In the genomic region with DNA sequence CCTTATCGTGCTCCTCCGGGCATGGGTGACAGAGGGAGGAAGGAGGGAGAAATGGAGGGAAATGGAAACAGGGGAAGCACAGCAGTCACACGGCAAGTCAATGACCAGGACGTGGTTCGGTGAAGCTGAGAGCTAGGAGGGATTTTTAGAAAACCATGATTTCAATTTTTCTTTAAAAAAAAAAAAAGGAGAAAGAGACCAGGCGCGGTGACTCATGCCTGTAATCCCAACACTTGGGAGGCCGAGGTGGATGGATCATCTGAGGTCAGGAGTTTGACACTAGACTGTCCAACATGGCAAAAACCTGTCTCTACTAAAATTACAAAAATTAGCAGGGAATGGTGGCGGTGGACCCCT, we compare ENCODE assay signal across 10 cellular contexts. TPM values are rescaled to one million over a fixed set of nuclear protein-coding genes. Genes with fewer than 3 reads are reported as not detected.
DNase-seq lines count a peak whose midpoint lies in the region; ATAC-seq and TF ChIP-seq lines count a peak whose summit lies in the region.
"Had no signal": no experiment of that assay in that cellular context is flagged by ENCODE, and none has a peak within 500 bp of the region (broad histone marks: within the 10 kb centered on the region; RNA-seq: fewer than 3 reads in every experiment).

No MANE protein-coding gene starts in this region.

- no peak for TF ChIP-seq CTCF in uterus (IDR thresholded peaks at IDR 0.05)

- H3K27me3 ChIP-seq in uterus = peaks cover 0 to 5% of the 10 kb centered on the region in 2 donors

- H3K36me3 ChIP-seq in uterus = no peaks in the 10 kb centered on the region

- no peak for TF ChIP-seq POLR2A in uterus (IDR thresholded peaks at IDR 0.05)

- no peak overlapping the region for H3K4me3 ChIP-seq in uterus
- H3K4me3 ChIP-seq: lung had no signal

- H3K36me3 Mint-ChIP-seq in activated CD4-positive, alpha-beta T cell treated with anti-CD3 and anti-CD28 coated beads, Interleukin-2, amount 10 ng/mL, durations not matched to agents 7 days and 5 days (ENCODE audit: low read depth) = peaks cover 3% of the 10 kb centered on the region
- H3K36me3 Mint-ChIP-seq in central memory CD8-positive, alpha-beta T cell (ENCODE audit: insufficient read depth) = peaks cover 7% of the 10 kb centered on the region

- H3K9me3 Mint-ChIP-seq in activated CD4-positive, alpha-beta T cell treated with anti-CD3 and anti-CD28 coated beads, Interleukin-2, amount 10 ng/mL, durations not matched to agents 7 days and 5 days = no peaks in the 10 kb centered on the region
- no peaks in the 10 kb centered on the region for H3K9me3 Mint-ChIP-seq in central memory CD8-positive, alpha-beta T cell

- DNase-seq in activated CD4-positive, alpha-beta T cell treated with anti-CD3 and anti-CD28 coated beads, Interleukin-2, amount 10 ng/mL, durations not matched to agents 7 days and 5 days = no peak
- DNase-seq in activated CD4-positive, alpha-beta T cell treated with anti-CD3 and anti-CD28 coated beads, Interleukin-2, amount 50 U/mL, for 48 hours = no peak
- DNase-seq in NCI-H226 (peak; percentile 32), renal cortical epithelial cell (ENCODE audit: low read depth) (peak; percentile 29), NCI-H1417 (lab: John Stamatoyannopoulos, UW) (no peak), uterus (no peak), dedifferentiated amniotic fluid mesenchymal stem cell (ENCODE audit: extremely low spot score) (no peak)
- no peak for DNase-seq in central memory CD8-positive, alpha-beta T cell (ENCODE audit: low spot score in 2 of 2)
- DNase-seq: dorsolateral prefrontal cortex had no signal

- H3K27me3 Mint-ChIP-seq in activated CD4-positive, alpha-beta T cell treated with anti-CD3 and anti-CD28 coated beads, Interleukin-2, amount 10 ng/mL, durations not matched to agents 7 days and 5 days = peaks cover 37% of the 10 kb centered on the region
- H3K27me3 Mint-ChIP-seq in central memory CD8-positive, alpha-beta T cell = peaks cover 45% of the 10 kb centered on the region

- ATAC-seq in central memory CD8-positive, alpha-beta T cell (replicated peaks; ENCODE audit: extremely low read depth, poor library complexity, severe bottlenecking) = no peak

- POLR2A ChIA-PET in activated CD4-positive, alpha-beta T cell treated with anti-CD3 and anti-CD28 coated beads, Interleukin-2, amount 10 ng/mL, durations not matched to agents 7 days and 5 days (lab: Charles Lee) = no interaction called here

- no peaks in the 10 kb centered on the region for H3K9me3 ChIP-seq in uterus

- H3K27ac ChIP-seq in uterus = no peak overlapping the region

- no peak overlapping the region for H3K27ac Mint-ChIP-seq in activated CD4-positive, alpha-beta T cell treated with anti-CD3 and anti-CD28 coated beads, Interleukin-2, amount 10 ng/mL, durations not matched to agents 7 days and 5 days
- H3K27ac Mint-ChIP-seq in central memory CD8-positive, alpha-beta T cell (ENCODE audit: low read depth) = peak overlapping the region; percentile 97

- intact Hi-C loops in uterus (cut with DNase I; ENCODE audit: low total_unique reads) = no loop called here

- CTCF ChIA-PET in activated CD4-positive, alpha-beta T cell treated with anti-CD3 and anti-CD28 coated beads, Interleukin-2, amount 10 ng/mL, durations not matched to agents 7 days and 5 days (lab: Charles Lee) = interaction anchor here (0.6 to 1.0 kb wide), 3 partner anchors 8 to 1479 kb away, joined by 3 to 5 read pairs (median 4); no protein-coding TSS in a partner anchor

- peaks cover 27% of the 10 kb centered on the region for H3K4me1 Mint-ChIP-seq in activated CD4-positive, alpha-beta T cell treated with anti-CD3 and anti-CD28 coated beads, Interleukin-2, amount 10 ng/mL, durations not matched to agents 7 days and 5 days
- peaks cover 57% of the 10 kb centered on the region for H3K4me1 Mint-ChIP-seq in central memory CD8-positive, alpha-beta T cell

- peak overlapping the region; percentile 11 for H3K4me3 Mint-ChIP-seq in activated CD4-positive, alpha-beta T cell treated with anti-CD3 and anti-CD28 coated beads, Interleukin-2, amount 10 ng/mL, durations not matched to agents 7 days and 5 days
- H3K4me3 Mint-ChIP-seq in central memory CD8-positive, alpha-beta T cell = peak overlapping the region; percentile 84

- no peaks in the 10 kb centered on the region for H3K4me1 ChIP-seq in uterus

RNA-seq across cellular contexts. Expression of gene TNFRSF9, which starts 0.8 kb away (rescaled TPM):
- total RNA-seq in activated CD4-positive, alpha-beta T cell treated with anti-CD3 and anti-CD28 coated beads, Interleukin-2, amount 10 ng/mL, durations not matched to agents 7 days and 5 days = under 1 TPM; 0.57 to 0.62 TPM
- total RNA-seq in renal cortical epithelial cell (4.1 and 7.8 TPM in 2 replicates), uterus (not detected)

RNA-seq across cellular contexts. Expression of gene PARK7, which starts 20.1 kb away (rescaled TPM):
- total RNA-seq in activated CD4-positive, alpha-beta T cell treated with anti-CD3 and anti-CD28 coated beads, Interleukin-2, amount 10 ng/mL, durations not matched to agents 7 days and 5 days = 100 to 1,000 TPM; 226 to 232 TPM
- total RNA-seq in renal cortical epithelial cell = 245 and 262 TPM in 2 replicates
- total RNA-seq in uterus = 100 to 1,000 TPM in 3 of 4 donors, 10 to 100 TPM in 1; 91.7 to 176 (median 166) TPM

Comparison
In these comparisons a context has a peak if more than half of its experiments do, and no peak if none do; other contexts are left out.
1. DNase-seq: peak in NCI-H226 (single experiment) and renal cortical epithelial cell (single experiment); none in activated CD4-positive, alpha-beta T cell treated with anti-CD3 and anti-CD28 coated beads, Interleukin-2, amount 10 ng/mL, durations not matched to agents 7 days and 5 days (single experiment), activated CD4-positive, alpha-beta T cell treated with anti-CD3 and anti-CD28 coated beads, Interleukin-2, amount 50 U/mL, for 48 hours (0 of 2), central memory CD8-positive, alpha-beta T cell (0 of 2), NCI-H1417 (0 of 3), uterus (0 of 2) and dedifferentiated amniotic fluid mesenchymal stem cell (single experiment).